ENCODE assay signal across 1 cellular context in the genomic region with DNA sequence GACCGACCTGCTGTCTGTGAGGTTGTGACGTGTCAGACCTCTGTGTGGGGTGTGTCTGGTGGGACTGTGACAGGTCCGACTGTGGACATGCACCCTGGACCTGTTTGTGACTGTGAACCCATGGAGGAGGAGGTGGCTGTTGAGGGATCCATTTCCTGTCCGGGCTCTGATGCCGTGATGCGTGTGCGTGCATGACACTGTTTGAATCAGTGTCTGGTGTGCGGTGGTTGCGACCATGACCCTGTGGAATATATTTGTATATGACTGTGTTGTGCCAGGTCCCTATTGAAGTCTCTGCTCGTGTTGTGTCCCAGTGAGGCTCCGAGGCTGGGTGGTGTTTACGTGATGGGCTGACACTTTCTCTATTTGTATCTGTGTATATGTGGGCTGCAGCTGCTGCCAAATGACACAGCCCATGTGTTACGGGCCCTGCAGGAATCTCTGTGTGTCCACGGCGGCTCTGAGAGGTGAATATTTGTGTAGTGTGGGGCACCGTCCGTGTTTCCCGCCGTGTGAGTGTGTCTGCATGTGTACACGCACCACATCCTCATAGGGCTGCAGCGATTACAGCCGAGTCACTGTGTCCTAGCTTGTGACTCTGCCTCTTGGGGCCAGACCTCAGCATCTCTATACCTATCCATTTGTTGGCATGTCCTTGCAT.
A peak's percentile ranks its signal among the peaks of the same experiment; 100 is the strongest.
TF ChIP-seq lines count a peak whose summit lies in the region.

No MANE protein-coding gene starts in this region.

TF ChIP-seq in IMR-90, 13 proteins besides CTCF, POLR2A, EP300 and RAD21:
- TF ChIP-seq NFE2L2 (IDR thresholded peaks at IDR 0.05; ENCODE audit: low read depth, low read length) = peak; percentile 50; the same call in 1 of the 2 replicates
- TF ChIP-seq, protein P1, sequence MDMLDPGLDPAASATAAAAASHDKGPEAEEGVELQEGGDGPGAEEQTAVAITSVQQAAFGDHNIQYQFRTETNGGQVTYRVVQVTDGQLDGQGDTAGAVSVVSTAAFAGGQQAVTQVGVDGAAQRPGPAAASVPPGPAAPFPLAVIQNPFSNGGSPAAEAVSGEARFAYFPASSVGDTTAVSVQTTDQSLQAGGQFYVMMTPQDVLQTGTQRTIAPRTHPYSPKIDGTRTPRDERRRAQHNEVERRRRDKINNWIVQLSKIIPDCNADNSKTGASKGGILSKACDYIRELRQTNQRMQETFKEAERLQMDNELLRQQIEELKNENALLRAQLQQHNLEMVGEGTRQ (IDR thresholded peaks at IDR 0.05; ENCODE audit: low read depth, low read length) = no peak
- no peak for TF ChIP-seq MAFK (IDR thresholded peaks at IDR 0.05; ENCODE audit: low read depth, low read length)
- peak; percentile 65; the same call in 1 of the 2 replicates for TF ChIP-seq MXI1 (IDR thresholded peaks at IDR 0.05; ENCODE audit: borderline replicate concordance, low read depth, low read length)
- peak; percentile 53 for TF ChIP-seq FOS (IDR thresholded peaks at IDR 0.05; ENCODE audit: low read depth, low read length)
- no peak; the same call in 1 of the 2 replicates for TF ChIP-seq BHLHE40 (IDR thresholded peaks at IDR 0.05; ENCODE audit: low read depth, low read length)
- no peak for TF ChIP-seq RFX5 (IDR thresholded peaks at IDR 0.05; ENCODE audit: low read depth, low read length)
- TF ChIP-seq RCOR1 (IDR thresholded peaks at IDR 0.05; ENCODE audit: insufficient replicate concordance, low read length) = no peak
- no peak for TF ChIP-seq SMC3 (IDR thresholded peaks at IDR 0.05; ENCODE audit: low read depth, low read length)
